In genomic region chr15:40340740-40341400, GRCh38 we compare ENCODE assay signal across 8 cellular contexts. TPM values are rescaled to one million over a fixed set of nuclear protein-coding genes. Genes with fewer than 3 reads are reported as not detected.
DNase-seq lines count a peak whose midpoint lies in the region; ATAC-seq and TF ChIP-seq lines count a peak whose summit lies in the region.

CCDC9B (minus strand) TSS chr15:40340939; CDS start chr15:40340819, 120 bp downstream.

- intact Hi-C loops in ascending aorta (cut with DNase I) (loop anchor here (1.0 to 5.0 kb wide), 3 partner anchors 18 to 226 kb away; partner anchors contain the start of genes CCDC32, INAFM2, IVD and RPUSD2), left ventricle myocardium superior (cut with micrococcal nuclease) (no loop called here)

- peak within 1 kb of the TSS; percentile 98 to 99 for H3K27ac ChIP-seq in ascending aorta

- no peaks in the 10 kb centered on the region for H3K27me3 ChIP-seq in ascending aorta

- TF ChIP-seq CTCF in ascending aorta (IDR thresholded peaks at IDR 0.05) (no peak), retinal pigment epithelial cell (conservative IDR thresholded peaks at IDR 0.05; ENCODE audit: low read depth, low read length) (no peak)

- ATAC-seq in left ventricle myocardium superior = peak; percentile 74
- no peak for ATAC-seq in GM18867 (IDR thresholded peaks at IDR 0.05; ENCODE audit: unreplicated experiment)

- H3K4me3 ChIP-seq in ascending aorta (peak within 1 kb of the TSS; percentile 40 to 47), retinal pigment epithelial cell (ENCODE audit: low read length) (peak within 1 kb of the TSS; percentile 64)

- DNase-seq in DMS79 (lab: John Stamatoyannopoulos, UW) (peak; percentile 53), NCI-H2196 (lab: John Stamatoyannopoulos, UW; ENCODE audit: unreplicated experiment) (peak; percentile 69), ascending aorta (ENCODE audit: low spot score in 2 of 2) (peak; percentile 83 to 96), left ventricle myocardium superior (peak; percentile 92), retinal pigment epithelial cell (ENCODE audit: low read depth) (peak; percentile 86), T-helper 2 cell (no peak), germinal center (ENCODE audit: low spot score) (no peak)

- no peaks in the 10 kb centered on the region for H3K9me3 ChIP-seq in ascending aorta

- no peaks in the 10 kb centered on the region for H3K36me3 ChIP-seq in ascending aorta

- peaks cover 56 to 83% of the 10 kb centered on the region in 2 donors for H3K4me1 ChIP-seq in ascending aorta

RNA-seq across cellular contexts. Expression of gene CCDC9B, which starts in this region (rescaled TPM):
- 55.8 TPM for total RNA-seq in ascending aorta
- 169 TPM for total RNA-seq in left ventricle myocardium superior

Comparison
In these comparisons a context has a peak if more than half of its experiments do, and no peak if none do; other contexts are left out.
1. DNase-seq: peak in DMS79 (single experiment), NCI-H2196 (single experiment), ascending aorta (2 of 2), left ventricle myocardium superior (single experiment) and retinal pigment epithelial cell (single experiment); none in T-helper 2 cell (0 of 5) and germinal center (single experiment).